ENCODE assay signal across 10 cellular contexts in genomic region chr2:86783615-86784339, GRCh38. TPM values are rescaled to one million over a fixed set of nuclear protein-coding genes. Genes with fewer than 3 reads are reported as not detected.
A peak's percentile ranks its signal among the peaks of the same experiment; 100 is the strongest.
DNase-seq lines count a peak whose midpoint lies in the region; ATAC-seq and TF ChIP-seq lines count a peak whose summit lies in the region.
"Had no signal": no experiment of that assay in that cellular context is flagged by ENCODE, and none has a peak within 500 bp of the region (broad histone marks: within the 10 kb centered on the region; RNA-seq: fewer than 3 reads in every experiment).

No MANE protein-coding gene starts in this region.

- ATAC-seq in GM18508 (IDR thresholded peaks at IDR 0.05; ENCODE audit: insufficient read depth, unreplicated experiment) (peak; percentile 98), HG03097 (IDR thresholded peaks at IDR 0.05; ENCODE audit: low FRiP score, unreplicated experiment) (peak; percentile 91)

- H3K9me3 Mint-ChIP-seq in activated naive CD8-positive, alpha-beta T cell treated with anti-CD3 and anti-CD28 coated beads for 36 hours: no peaks in the 10 kb centered on the region

- no peak for TF ChIP-seq CTCF in GM20000 (IDR thresholded peaks at IDR 0.05; ENCODE audit: extremely low read depth, missing control alignments)

- H3K4me1 Mint-ChIP-seq in activated naive CD8-positive, alpha-beta T cell treated with anti-CD3 and anti-CD28 coated beads for 36 hours: peaks cover 68% of the 10 kb centered on the region

- H3K36me3 Mint-ChIP-seq in activated naive CD8-positive, alpha-beta T cell treated with anti-CD3 and anti-CD28 coated beads for 36 hours: peaks cover 50% of the 10 kb centered on the region

- H3K4me3 Mint-ChIP-seq in activated naive CD8-positive, alpha-beta T cell treated with anti-CD3 and anti-CD28 coated beads for 36 hours: peak overlapping the region; percentile 51

- DNase-seq in GM20000 (ENCODE audit: low spot score) (peak; percentile 84), NCI-H2107 (lab: John Stamatoyannopoulos, UW) (no peak), AG08396 (ENCODE audit: low spot score) (no peak), NCI-H1694 (lab: John Stamatoyannopoulos, UW) (no peak), inferior parietal cortex (ENCODE audit: extremely low spot score) (no peak)
- peak; percentile 48 for DNase-seq in activated naive CD8-positive, alpha-beta T cell treated with anti-CD3 and anti-CD28 coated beads for 36 hours
- DNase-seq: SJCRH30, upper lobe of right lung had no signal

- peaks cover 5% of the 10 kb centered on the region for H3K27me3 Mint-ChIP-seq in activated naive CD8-positive, alpha-beta T cell treated with anti-CD3 and anti-CD28 coated beads for 36 hours

- H3K27ac Mint-ChIP-seq in activated naive CD8-positive, alpha-beta T cell treated with anti-CD3 and anti-CD28 coated beads for 36 hours: peak overlapping the region; percentile 100

RNA-seq across cellular contexts. Expression of gene CD8A, which starts 6.9 kb away (rescaled TPM):
- total RNA-seq in activated naive CD8-positive, alpha-beta T cell treated with anti-CD3 and anti-CD28 coated beads for 36 hours: 100 to 1,000 TPM; 356 to 357 TPM

Comparison
In these comparisons a context has a peak if more than half of its experiments do, and no peak if none do; other contexts are left out.
1. DNase-seq: peak in GM20000 (single experiment) and activated naive CD8-positive, alpha-beta T cell treated with anti-CD3 and anti-CD28 coated beads for 36 hours (single experiment); none in NCI-H2107 (single experiment), AG08396 (single experiment), NCI-H1694 (single experiment) and inferior parietal cortex (single experiment).